12 cellular contexts compared by ENCODE assay signal in genomic region chr19:56091751-56092546, GRCh38. TPM values are rescaled to one million over a fixed set of nuclear protein-coding genes. Genes with fewer than 3 reads are reported as not detected.
DNase-seq lines count a peak whose midpoint lies in the region; ATAC-seq and TF ChIP-seq lines count a peak whose summit lies in the region.
"Had no signal": no experiment of that assay in that cellular context is flagged by ENCODE, and none has a peak within 500 bp of the region (broad histone marks: within the 10 kb centered on the region; RNA-seq: fewer than 3 reads in every experiment).

No MANE protein-coding gene starts in this region.

- H4K91ac ChIP-seq in trophoblast cell (ENCODE audit: low read depth, low read length), result no peak overlapping the region

- no peak overlapping the region for H2BK5ac ChIP-seq in trophoblast cell (ENCODE audit: low read depth, low read length, poor library complexity)

- H4K8ac ChIP-seq in trophoblast cell (ENCODE audit: low read depth, low read length), result no peak overlapping the region

- H3K27me3 Mint-ChIP-seq in activated T-cell treated with anti-CD3 and anti-CD28 coated beads, Interleukin-2, amount 50 U/mL, for 72 hours (ENCODE audit: low read depth), result no peaks in the 10 kb centered on the region

- in situ Hi-C loops in mammary epithelial cell (cut with MboI; ENCODE audit: low sequenced_read_pairs in 2 of 2), result no loop called here

- H2AK5ac ChIP-seq in trophoblast cell (ENCODE audit: low read length), result no peak overlapping the region

- H3K79me1 ChIP-seq in trophoblast cell (ENCODE audit: low read length), result no peaks in the 10 kb centered on the region

- H3K9ac ChIP-seq in mammary epithelial cell (ENCODE audit: insufficient read depth, low read length) (peak overlapping the region; percentile 83), trophoblast cell (ENCODE audit: low read length) (no peak overlapping the region)

- DNase-seq in NCI-H2029 (lab: John Stamatoyannopoulos, UW) (peak; percentile 64), NCI-H2029 treated with DMSO at 0.1 percent for 48 hours (lab: John Stamatoyannopoulos, UW) (no peak), NCI-H2227 treated with DMSO at 0.1 percent for 48 hours (lab: John Stamatoyannopoulos, UW) (peak; percentile 92), mammary epithelial cell (peak; percentile 89), trophoblast cell (peak; percentile 79 to 82), uterus (no peak)
- no peak for DNase-seq in activated T-cell treated with anti-CD3 and anti-CD28 coated beads, Interleukin-2, amount 50 U/mL, for 72 hours
- DNase-seq: natural killer cell; NCI-H524; stimulated activated CD8-positive, alpha-beta memory T cell treated with anti-CD3 and anti-CD28 coated beads, Interleukin-4, amount 100 ng/mL, for 48 hours had no signal

- H3K9me3 ChIP-seq in mammary epithelial cell (replicated peaks; ENCODE audit: insufficient read depth, low read length), result no peaks in the 10 kb centered on the region
- H3K9me3 ChIP-seq in trophoblast cell (ENCODE audit: insufficient read depth, low read depth, low read length), result peaks cover 6% of the 10 kb centered on the region
- no peaks in the 10 kb centered on the region for H3K9me3 ChIP-seq in uterus

- H3K18ac ChIP-seq in trophoblast cell (ENCODE audit: low read length), result no peak overlapping the region

- peaks cover 28% of the 10 kb centered on the region for H3K4me1 ChIP-seq in mammary epithelial cell (ENCODE audit: insufficient read depth, low read length)
- no peaks in the 10 kb centered on the region for H3K4me1 ChIP-seq in trophoblast cell (ENCODE audit: control insufficient read depth in 1 of 2, insufficient read depth in 2 of 2, low read length in 2 of 2)
- no peaks in the 10 kb centered on the region for H3K4me1 ChIP-seq in uterus

- H2BK12ac ChIP-seq in trophoblast cell (ENCODE audit: low read length), result no peak overlapping the region

- 14% methylated on average over 28 of the region's 38 CpGs for WGBS in mammary epithelial cell (ENCODE audit: low coverage, missing lambda C conversion rate)
- no CpG with 5 or more reads among the region's 38 CpGs for WGBS in trophoblast cell (ENCODE audit: extremely low coverage, insufficient coverage, insufficient read length)

- H2BK120ac ChIP-seq in trophoblast cell (ENCODE audit: insufficient read depth, low read length, poor library complexity), result no peak overlapping the region

- BruUV-seq in mammary epithelial cell (replicated peaks; lab: Mats Ljungman, UMichigan), result TSS peak; percentile 65

- H4K20me1 ChIP-seq in mammary epithelial cell (ENCODE audit: insufficient read depth, low read length), result no peaks in the 10 kb centered on the region

- H3K4me3 Mint-ChIP-seq in activated T-cell treated with anti-CD3 and anti-CD28 coated beads, Interleukin-2, amount 50 U/mL, for 72 hours, result no peak overlapping the region
- H3K4me3 Mint-ChIP-seq: natural killer cell had no signal

- no peak overlapping the region for H4K12ac ChIP-seq in trophoblast cell (ENCODE audit: low read depth, low read length)

- TF ChIP-seq CTCF in mammary epithelial cell (conservative IDR thresholded peaks at IDR 0.05 in 1 of 2, IDR thresholded peaks at IDR 0.05 in 1 of 2; ENCODE audit: extremely low read depth in 1 of 2, insufficient read depth in 1 of 2, low read depth in 1 of 2, low read length in 2 of 2), result no peak
- TF ChIP-seq CTCF in uterus (IDR thresholded peaks at IDR 0.05), result no peak

- no peak for ATAC-seq in activated T-cell treated with anti-CD3 and anti-CD28 coated beads, Interleukin-2, amount 50 U/mL, for 72 hours (replicated peaks in 1 of 2)
- no peak for ATAC-seq in GM21367 (IDR thresholded peaks at IDR 0.05; ENCODE audit: unreplicated experiment)
- ATAC-seq: natural killer cell had no signal

- peaks cover 0 to 15% of the 10 kb centered on the region in 2 donors for H3K36me3 Mint-ChIP-seq in activated T-cell treated with anti-CD3 and anti-CD28 coated beads, Interleukin-2, amount 50 U/mL, for 72 hours (ENCODE audit: insufficient read depth in 2 of 2)
- H3K36me3 Mint-ChIP-seq: natural killer cell had no signal

- H3K27me3 ChIP-seq in mammary epithelial cell (ENCODE audit: insufficient read depth, low read length) (no peaks in the 10 kb centered on the region), trophoblast cell (ENCODE audit: insufficient read depth, low read length) (no peaks in the 10 kb centered on the region), uterus (no peaks in the 10 kb centered on the region)

- H3K4me2 ChIP-seq in mammary epithelial cell (ENCODE audit: insufficient read depth, low read depth, low read length) (peak overlapping the region; percentile 86), trophoblast cell (ENCODE audit: low read length) (no peak overlapping the region)

- CTCF ChIA-PET in mammary epithelial cell (lab: Charles Lee; ENCODE audit: low non-redundant PET), result interaction anchor here (0.6 kb wide), 1 partner anchor 161 kb away, joined by 4 read pairs; no protein-coding TSS in a partner anchor

- no peak overlapping the region for H2AFZ ChIP-seq in mammary epithelial cell (ENCODE audit: low read depth, low read length)
- no peak overlapping the region for H2AFZ ChIP-seq in trophoblast cell (ENCODE audit: insufficient read depth, low read length, poor library complexity)

- no peak overlapping the region for H3K27ac Mint-ChIP-seq in activated T-cell treated with anti-CD3 and anti-CD28 coated beads, Interleukin-2, amount 50 U/mL, for 72 hours

- peaks cover 10% of the 10 kb centered on the region for H3K4me1 Mint-ChIP-seq in activated T-cell treated with anti-CD3 and anti-CD28 coated beads, Interleukin-2, amount 50 U/mL, for 72 hours (ENCODE audit: low read depth)

- H3K27ac ChIP-seq in mammary epithelial cell (ENCODE audit: insufficient read depth, low read depth, low read length) (peak overlapping the region; percentile 92), trophoblast cell (ENCODE audit: low read depth, low read length) (no peak overlapping the region), uterus (peak overlapping the region in 1 of 2 donors; percentile 35)

- no peak for TF ChIP-seq POLR2A in uterus (IDR thresholded peaks at IDR 0.05)

- dilution Hi-C loops in mammary epithelial cell (cut with HindIII; ENCODE audit: low sequenced_read_pairs), result no loop called here

- no peaks in the 10 kb centered on the region for H3K36me3 ChIP-seq in mammary epithelial cell (ENCODE audit: insufficient read depth, low read length)
- peaks cover 42 to 46% of the 10 kb centered on the region in 2 experiments for H3K36me3 ChIP-seq in trophoblast cell (ENCODE audit: control insufficient read depth in 1 of 2, insufficient read depth in 2 of 2, low read length in 2 of 2)
- no peaks in the 10 kb centered on the region for H3K36me3 ChIP-seq in uterus

- H3K79me2 ChIP-seq in mammary epithelial cell (ENCODE audit: insufficient read depth, low read length) (peaks cover 75% of the 10 kb centered on the region), trophoblast cell (ENCODE audit: control insufficient read depth, insufficient read depth, low read length, poor library complexity) (no peaks in the 10 kb centered on the region)

- no peak overlapping the region for H3K14ac ChIP-seq in trophoblast cell (ENCODE audit: low read length)

- no peaks in the 10 kb centered on the region for H3K9me3 Mint-ChIP-seq in activated T-cell treated with anti-CD3 and anti-CD28 coated beads, Interleukin-2, amount 50 U/mL, for 72 hours
- H3K9me3 Mint-ChIP-seq: immature natural killer cell, natural killer cell had no signal

- H3K4me3 ChIP-seq in mammary epithelial cell (replicated peaks in 1 of 3; ENCODE audit: insufficient read depth in 1 of 3, low read depth in 2 of 3, low read length in 3 of 3), result peak overlapping the region; percentile 46 to 74 (median 67)
- H3K4me3 ChIP-seq in trophoblast cell (ENCODE audit: low read depth, low read length), result no peak overlapping the region
- no peak overlapping the region for H3K4me3 ChIP-seq in uterus

- H3K4ac ChIP-seq in trophoblast cell (ENCODE audit: low read depth, low read length), result no peak overlapping the region

- intact Hi-C loops in mammary epithelial cell (cut with micrococcal nuclease) (loop anchor here (2.0 kb wide), 1 partner anchor 29 kb away; the partner anchor contains the start of gene ZNF787), uterus (cut with DNase I; ENCODE audit: low total_unique reads) (no loop called here)

- H3K23ac ChIP-seq in trophoblast cell (ENCODE audit: low read length), result no peak overlapping the region

RNA-seq across cellular contexts. Expression of gene ZNF787, which starts 29.1 kb away (rescaled TPM):
- total RNA-seq in mammary epithelial cell, result 10 to 100 TPM; 25.5 to 41.0 TPM
- 6.7 TPM for polyA plus RNA-seq in mammary epithelial cell
- polyA minus RNA-seq in mammary epithelial cell, result 7.9 TPM
- 23.4 and 24.3 TPM in 2 replicates for polyA plus RNA-seq in trophoblast cell (2013)
- 10 to 100 TPM; 38.3 to 45.9 TPM for total RNA-seq in activated T-cell treated with anti-CD3 and anti-CD28 coated beads, Interleukin-2, amount 50 U/mL, for 72 hours
- total RNA-seq in uterus, result 10 to 100 TPM in 2 of 4 donors, 1 to 10 TPM in 1, not detected in 1; 3.3 to 32.1 (median 21.5) TPM

RNA-seq across cellular contexts. Expression of gene ZNF444, which starts 49.1 kb away (rescaled TPM):
- total RNA-seq in mammary epithelial cell (10 to 100 TPM; 12.7 to 29.0 TPM), uterus (10 to 100 TPM in 3 of 4 donors, 1 to 10 TPM in 1; 5.3 to 38.9 (median 21.0) TPM)
- polyA plus RNA-seq in mammary epithelial cell, result 10.9 TPM
- polyA minus RNA-seq in mammary epithelial cell, result 8.8 TPM
- polyA plus RNA-seq in trophoblast cell (2013), result 25.7 and 26.0 TPM in 2 replicates
- total RNA-seq in activated T-cell treated with anti-CD3 and anti-CD28 coated beads, Interleukin-2, amount 50 U/mL, for 72 hours, result 10 to 100 TPM; 37.1 to 42.9 TPM

Comparison
In these comparisons a context has a peak if more than half of its experiments do, and no peak if none do; other contexts are left out.
1. DNase-seq: peak in NCI-H2029 (single experiment), NCI-H2227 treated with DMSO at 0.1 percent for 48 hours (single experiment), mammary epithelial cell (single experiment) and trophoblast cell (2 of 2); none in NCI-H2029 treated with DMSO at 0.1 percent for 48 hours (single experiment), activated T-cell treated with anti-CD3 and anti-CD28 coated beads, Interleukin-2, amount 50 U/mL, for 72 hours (0 of 2) and uterus (0 of 2).
2. H3K4me3 ChIP-seq: peak in mammary epithelial cell (3 of 3); none in trophoblast cell (single experiment) and uterus (0 of 2).